Comparison of ENCODE assay signal across 23 cellular contexts in the genomic region with DNA sequence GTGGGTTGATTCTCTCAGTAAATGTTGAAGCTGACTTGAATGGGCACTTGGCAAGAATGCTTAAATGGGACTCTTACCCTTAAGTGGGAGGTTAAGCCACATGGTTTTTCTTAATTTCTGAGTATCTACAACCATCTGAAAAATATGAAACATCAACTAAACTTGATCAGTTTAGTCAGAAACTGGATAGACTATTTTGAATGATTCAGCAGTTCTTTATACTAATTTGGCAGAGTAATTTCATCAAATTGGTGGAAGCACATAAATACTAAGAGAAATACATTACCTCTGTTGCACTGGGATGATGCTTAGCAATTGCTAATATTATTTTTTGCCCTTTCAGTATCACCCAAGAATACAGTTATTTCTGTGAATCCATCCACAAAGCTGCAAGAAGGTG. TPM values are rescaled to one million over a fixed set of nuclear protein-coding genes. Genes with fewer than 3 reads are reported as not detected.
"Had no signal": no experiment of that assay in that cellular context is flagged by ENCODE, and none has a peak within 500 bp of the region (broad histone marks: within the 10 kb centered on the region; RNA-seq: fewer than 3 reads in every experiment).

No MANE protein-coding gene starts in this region.

- H3K4me3 ChIP-seq: colonic mucosa, esophagus squamous epithelium, gastrocnemius medialis, lung, sigmoid colon, testis, tibial artery had no signal

- H3K27ac ChIP-seq: colonic mucosa, esophagus squamous epithelium, gastrocnemius medialis, neutrophil, parathyroid adenoma, sigmoid colon, testis, tibial artery had no signal

- DNase-seq: colonic mucosa; effector CD8-positive, alpha-beta T cell; endodermal cell; erythroblast; esophagus squamous epithelium; foreskin fibroblast; gastrocnemius medialis; head of caudate nucleus; kidney; naive B cell; sigmoid colon; stimulated activated CD4-positive, alpha-beta T cell treated with anti-CD3 and anti-CD28 coated beads, Interleukin-4, amount 100 ng/mL, for 4 hours; stimulated activated naive CD8-positive, alpha-beta T cell treated with anti-CD3 and anti-CD28 coated beads, Interleukin-15, Interleukin-2, amounts not matched to agents 100 U/mL and 50 U/mL, for 24 hours; substantia nigra; testis; tibial artery had no signal

- H3K36me3 ChIP-seq: colonic mucosa, esophagus squamous epithelium, gastrocnemius medialis, neutrophil, sigmoid colon, tibial artery had no signal

- H3K79me2 ChIP-seq: parathyroid adenoma had no signal

- H3K4me1 ChIP-seq: colonic mucosa, esophagus squamous epithelium, parathyroid adenoma, testis had no signal

- H2AFZ ChIP-seq: parathyroid adenoma had no signal

- H3K9ac ChIP-seq: parathyroid adenoma had no signal

- ATAC-seq: gastrocnemius medialis; left lobe of liver; natural killer cell treated with Interleukin-12 subunit alpha and Interleukin-12 subunit beta and Interleukin-15 and Interleukin-18, amount 100 ng/mL, for 72 hours; stimulated activated memory B cell treated with anti-CD40 and anti-IgM and Interleukin-4, amounts not matched to agents 10 μg/mL and 1 μg/mL and 100 μg/mL, for 72 hours; stimulated activated naive CD8-positive, alpha-beta T cell treated with anti-CD3 and anti-CD28 coated beads, Interleukin-15, Interleukin-2, amounts not matched to agents 100 U/mL and 50 U/mL, for 24 hours had no signal

- FAIRE-seq: kidney had no signal

- H3K27me3 ChIP-seq: colonic mucosa, esophagus squamous epithelium, gastrocnemius medialis, neutrophil, sigmoid colon, testis, tibial artery had no signal

- H3K9me3 ChIP-seq: colonic mucosa, esophagus squamous epithelium, gastrocnemius medialis, neutrophil, sigmoid colon, testis, tibial artery had no signal

RNA-seq across cellular contexts. Expression of a gene that starts 4.7 kb away (rescaled TPM):
- total RNA-seq: progenitor cell of endocrine pancreas had no signal
